Comparison of ENCODE assay signal across 8 cellular contexts in the genomic region with DNA sequence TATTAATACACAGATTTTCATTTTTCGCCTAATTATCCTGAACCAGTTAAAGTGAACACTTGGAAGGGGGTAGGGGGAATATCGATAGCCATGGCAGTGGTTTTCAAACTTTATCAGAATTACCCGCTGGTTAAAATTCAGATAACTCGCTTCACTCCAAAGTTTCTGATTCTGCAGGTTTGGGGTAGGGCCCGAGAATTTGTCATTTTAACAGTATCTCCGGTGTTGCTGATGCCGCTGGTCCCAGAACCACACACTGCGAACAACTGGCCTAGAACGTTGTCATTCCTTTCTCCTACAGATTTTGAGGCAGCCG. TPM values are rescaled to one million over a fixed set of nuclear protein-coding genes. Genes with fewer than 3 reads are reported as not detected.
DNase-seq lines count a peak whose midpoint lies in the region; ATAC-seq and TF ChIP-seq lines count a peak whose summit lies in the region.

No MANE protein-coding gene starts in this region.

- peaks cover 25% of the 10 kb centered on the region; the same call in 1 of the 2 replicates for H4K20me1 ChIP-seq in BLaER1

- peaks cover 17 to 48% (median 36%) of the 10 kb centered on the region in 4 donors for H3K4me1 Mint-ChIP-seq in naive thymus-derived CD8-positive, alpha-beta T cell

- peak overlapping the region; percentile 94 to 100 (median 98) for H3K4me3 Mint-ChIP-seq in naive thymus-derived CD8-positive, alpha-beta T cell

- no peaks in the 10 kb centered on the region for H3K9me3 ChIP-seq in BLaER1
- no peaks in the 10 kb centered on the region for H3K9me3 ChIP-seq in HUES6 (ENCODE audit: control insufficient read depth, insufficient read depth, low read depth, low read length)
- H3K9me3 ChIP-seq in colonic mucosa, result no peaks in the 10 kb centered on the region

- H3K27me3 Mint-ChIP-seq in naive thymus-derived CD8-positive, alpha-beta T cell, result no peaks in the 10 kb centered on the region

- DNase-seq in colonic mucosa (no peak), NCI-H2029 (lab: John Stamatoyannopoulos, UW) (no peak)
- no peak for DNase-seq in naive thymus-derived CD8-positive, alpha-beta T cell
- DNase-seq in stimulated activated CD4-positive, alpha-beta T cell treated with anti-CD3 and anti-CD28 coated beads, Interleukin-4, amount 100 ng/mL, for 4 hours, result no peak

- H3K4me3 ChIP-seq in BLaER1 (peak overlapping the region; percentile 82), HUES6 (ENCODE audit: low read depth, low read length) (peak overlapping the region; percentile 87), colonic mucosa (peak overlapping the region; percentile 61)

- no peak for TF ChIP-seq CTCF in colonic mucosa (IDR thresholded peaks at IDR 0.05)

- POLR2A ChIA-PET in naive thymus-derived CD8-positive, alpha-beta T cell (lab: Charles Lee), result interaction anchor here (1.1 kb wide), 1 partner anchor 222 kb away, joined by 4 read pairs; no protein-coding TSS in a partner anchor

- H3K27me3 ChIP-seq in BLaER1 (no peaks in the 10 kb centered on the region), HUES6 (ENCODE audit: control insufficient read depth, insufficient read depth, low read length) (no peaks in the 10 kb centered on the region), colonic mucosa (no peaks in the 10 kb centered on the region)

- peak; percentile 37 to 49 for ATAC-seq in naive thymus-derived CD8-positive, alpha-beta T cell
- no peak for ATAC-seq in GM21825 (IDR thresholded peaks at IDR 0.05; ENCODE audit: unreplicated experiment)
- ATAC-seq in HG02798 (IDR thresholded peaks at IDR 0.05; ENCODE audit: poor library complexity, unreplicated experiment), result no peak

- H3K27ac ChIP-seq in BLaER1 (peak overlapping the region; percentile 98), HUES6 (ENCODE audit: low read depth, low read length) (peak overlapping the region; percentile 97), colonic mucosa (peak overlapping the region; percentile 86)

- H3K36me3 ChIP-seq in BLaER1, result peaks cover 23% of the 10 kb centered on the region
- peaks cover 13% of the 10 kb centered on the region for H3K36me3 ChIP-seq in HUES6 (ENCODE audit: control insufficient read depth, insufficient read depth, low read length)
- no peaks in the 10 kb centered on the region for H3K36me3 ChIP-seq in colonic mucosa

- peak overlapping the region; percentile 74 for H3K4me2 ChIP-seq in BLaER1

- peaks cover 30% of the 10 kb centered on the region for H3K4me1 ChIP-seq in BLaER1
- 0 out of 2 replicates have a peak, but pooled peaks cover 3% of the 10 kb centered on the region for H3K4me1 ChIP-seq in HUES6 (ENCODE audit: control insufficient read depth, insufficient read depth, low read length)
- H3K4me1 ChIP-seq in colonic mucosa, result no peaks in the 10 kb centered on the region

- peaks cover 0 to 27% (median 4%) of the 10 kb centered on the region in 3 donors for H3K36me3 Mint-ChIP-seq in naive thymus-derived CD8-positive, alpha-beta T cell

- H3K9me3 Mint-ChIP-seq in naive thymus-derived CD8-positive, alpha-beta T cell, result no peaks in the 10 kb centered on the region

- peak overlapping the region; percentile 98 to 100 (median 99) for H3K27ac Mint-ChIP-seq in naive thymus-derived CD8-positive, alpha-beta T cell

- H3K9ac ChIP-seq in BLaER1 (peak overlapping the region; percentile 97), HUES6 (ENCODE audit: low read length) (peak overlapping the region; percentile 98), colonic mucosa (ENCODE audit: low read depth in 2 of 2, low read length in 2 of 2) (peak overlapping the region; percentile 31 to 87)

- intact Hi-C loops in colonic mucosa (cut with DNase I), result no loop called here

RNA-seq across cellular contexts. Expression of gene NSRP1, which starts 0.3 kb away (rescaled TPM):
- total RNA-seq in colonic mucosa, result 10 to 100 TPM; 20.9 TPM
- total RNA-seq in naive thymus-derived CD8-positive, alpha-beta T cell, result 10 to 100 TPM; 34.0 to 36.5 TPM
- 10 to 100 TPM; 15.1 to 40.6 (median 28.2) TPM for polyA plus RNA-seq in naive thymus-derived CD8-positive, alpha-beta T cell

Comparison
In these comparisons a context has a peak if more than half of its experiments do, and no peak if none do; other contexts are left out.
1. ATAC-seq: peak in naive thymus-derived CD8-positive, alpha-beta T cell (2 of 2); none in GM21825 (single experiment) and HG02798 (single experiment).
2. Peak in every context shown above with its lines, with median percentiles within 50 percentile points of each other: H3K27ac ChIP-seq, H3K4me3 ChIP-seq and H3K9ac ChIP-seq.